ENCODE assay signal across 9 cellular contexts in the genomic region with DNA sequence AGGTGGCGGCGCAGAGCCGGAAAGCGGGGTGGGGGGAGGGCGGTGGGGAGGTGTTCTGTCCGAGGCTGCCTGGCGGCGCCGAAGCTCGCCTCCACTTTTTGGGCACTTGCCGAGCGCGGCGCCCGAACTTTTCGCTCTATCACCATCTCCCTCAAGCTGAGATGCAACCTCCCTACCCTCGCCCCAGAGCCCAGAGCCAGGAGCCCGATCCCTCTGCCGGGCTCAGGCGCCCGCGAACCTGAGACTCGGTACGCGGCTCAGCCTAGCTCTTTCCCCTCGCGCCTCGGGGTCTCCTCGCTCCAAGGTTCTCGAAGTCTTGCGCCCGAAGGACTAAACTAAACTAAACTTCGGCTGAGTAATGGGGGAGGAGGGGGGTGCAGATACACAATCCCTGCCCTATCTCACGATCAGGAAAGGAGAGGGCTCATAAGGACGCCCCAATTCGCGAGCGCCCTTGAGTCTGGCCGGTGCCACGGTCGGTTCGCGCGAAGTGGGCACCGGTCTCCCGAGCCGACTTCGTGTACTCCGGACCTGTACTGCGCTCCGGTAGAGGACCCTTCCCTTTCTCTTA. TPM values are rescaled to one million over a fixed set of nuclear protein-coding genes. Genes with fewer than 3 reads are reported as not detected.
DNase-seq lines count a peak whose midpoint lies in the region; ATAC-seq and TF ChIP-seq lines count a peak whose summit lies in the region.
"Had no signal": no experiment of that assay in that cellular context is flagged by ENCODE, and none has a peak within 500 bp of the region (broad histone marks: within the 10 kb centered on the region; RNA-seq: fewer than 3 reads in every experiment).

No MANE protein-coding gene starts in this region.

- peak overlapping the region; percentile 67 for H3K27ac Mint-ChIP-seq in endodermal cell

- peak overlapping the region; percentile 89 for H3K27ac ChIP-seq in cardiac muscle cell
- H3K27ac ChIP-seq in endodermal cell (ENCODE audit: low read depth, low read length), result peak overlapping the region; percentile 88
- no peak overlapping the region for H3K27ac ChIP-seq in MM.1S (ENCODE audit: low read length)

- peaks cover 63% of the 10 kb centered on the region for H3K27me3 Mint-ChIP-seq in endodermal cell (ENCODE audit: insufficient read depth)

- H3K4me3 Mint-ChIP-seq in endodermal cell, result peak overlapping the region; percentile 96

- H3K9ac ChIP-seq in endodermal cell (ENCODE audit: extremely low read depth, low read length, poor library complexity, severe bottlenecking) (peak overlapping the region; percentile 74), mucosa of stomach (ENCODE audit: low read length) (peak overlapping the region; percentile 43), MM.1S (ENCODE audit: low read length) (no peak overlapping the region)

- H3K4me2 ChIP-seq in MM.1S (ENCODE audit: low read depth, low read length), result no peak overlapping the region

- H3K4me1 Mint-ChIP-seq in endodermal cell, result peaks cover 35% of the 10 kb centered on the region

- H4K20me1 ChIP-seq in MM.1S (ENCODE audit: insufficient read depth, low read length), result no peaks in the 10 kb centered on the region

- H3K79me2 ChIP-seq in MM.1S (ENCODE audit: low read length), result no peaks in the 10 kb centered on the region

- TF ChIP-seq CTCF in cardiac muscle cell (IDR thresholded peaks at IDR 0.05; ENCODE audit: low read depth, low read length) (no peak), endodermal cell (conservative IDR thresholded peaks at IDR 0.05) (no peak), MM.1S (IDR thresholded peaks at IDR 0.05; ENCODE audit: low read length) (no peak)

- H3K4me3 ChIP-seq in cardiac muscle cell (peak overlapping the region; percentile 68), endodermal cell (ENCODE audit: low read length) (peak overlapping the region; percentile 99), mucosa of stomach (ENCODE audit: low read length) (no peak overlapping the region), MM.1S (ENCODE audit: low read length) (no peak overlapping the region)

- H3K9me3 Mint-ChIP-seq in endodermal cell, result no peaks in the 10 kb centered on the region

- H3K9me3 ChIP-seq in cardiac muscle cell (ENCODE audit: low read depth) (no peaks in the 10 kb centered on the region), endodermal cell (ENCODE audit: control insufficient read depth, low read length) (no peaks in the 10 kb centered on the region), mucosa of stomach (ENCODE audit: control insufficient read depth, low read length) (no peaks in the 10 kb centered on the region), MM.1S (replicated peaks; ENCODE audit: insufficient read depth, low read length) (no peaks in the 10 kb centered on the region)

- H2AFZ ChIP-seq in MM.1S (ENCODE audit: low read length), result no peak overlapping the region

- DNase-seq in cardiac muscle cell (ENCODE audit: low read depth in 1 of 2, low spot score in 1 of 2) (peak in 1 of 2 donors; percentile 55), Right ventricle myocardium superior (no peak), endodermal cell (peak; percentile 85), MM.1S (no peak), NCI-H1417 (lab: John Stamatoyannopoulos, UW) (no peak), iPS-NIHi11 (ENCODE audit: low spot score) (no peak)
- no peak for DNase-seq in stimulated activated CD4-positive, alpha-beta T cell treated with anti-CD3 and anti-CD28 coated beads, Interleukin-4, amount 100 ng/mL, for 1 hour
- DNase-seq: effector CD4-positive, alpha-beta T cell had no signal

- H3F3A ChIP-seq in MM.1S (ENCODE audit: insufficient read depth, low read length), result no peaks in the 10 kb centered on the region

- no peak for ATAC-seq in Right ventricle myocardium superior (ENCODE audit: poor library complexity)

- H3K4me1 ChIP-seq in cardiac muscle cell (ENCODE audit: low read depth) (peaks cover 39% of the 10 kb centered on the region), endodermal cell (ENCODE audit: control insufficient read depth, insufficient read depth, low read length) (peaks cover 12% of the 10 kb centered on the region), mucosa of stomach (ENCODE audit: control insufficient read depth, insufficient read depth, low read length) (peaks cover 6% of the 10 kb centered on the region), MM.1S (ENCODE audit: low read length) (no peaks in the 10 kb centered on the region)

- H3K36me3 ChIP-seq in cardiac muscle cell, result no peaks in the 10 kb centered on the region
- no peaks in the 10 kb centered on the region for H3K36me3 ChIP-seq in endodermal cell (ENCODE audit: control insufficient read depth, insufficient read depth, low read length)
- H3K36me3 ChIP-seq in mucosa of stomach (ENCODE audit: control insufficient read depth, insufficient read depth, low read length), result no peaks in the 10 kb centered on the region
- H3K36me3 ChIP-seq in MM.1S (replicated peaks; ENCODE audit: insufficient read depth, low read length), result no peaks in the 10 kb centered on the region

- intact Hi-C loops in Right ventricle myocardium superior (cut with DNase I), result no loop called here

- peaks cover 19% of the 10 kb centered on the region for H3K36me3 Mint-ChIP-seq in endodermal cell (ENCODE audit: low read depth)

- no peaks in the 10 kb centered on the region for H3K9me2 ChIP-seq in MM.1S (replicated peaks; ENCODE audit: insufficient read depth, low read length)

- H3K27me3 ChIP-seq in cardiac muscle cell (peaks cover 11% of the 10 kb centered on the region), endodermal cell (ENCODE audit: control insufficient read depth, insufficient read depth, low read length, poor library complexity, severe bottlenecking) (peaks cover 20% of the 10 kb centered on the region), mucosa of stomach (ENCODE audit: control insufficient read depth, insufficient read depth, low read length) (peaks cover 77% of the 10 kb centered on the region), MM.1S (replicated peaks; ENCODE audit: insufficient read depth, low read length) (no peaks in the 10 kb centered on the region; the same call in 1 of the 2 replicates)

- WGBS in endodermal cell (ENCODE audit: insufficient coverage in 1 of 2, insufficient read length in 1 of 2), 2 experiments, result 0% methylated on average over 49 of the region's 51 CpGs; no CpG with 5 or more reads in 1 of the 2 experiments

RNA-seq across cellular contexts. Expression of a gene that starts 1.7 kb away (rescaled TPM):
- total RNA-seq in cardiac muscle cell (7.9 and 16.7 TPM in 2 replicates), Right ventricle myocardium superior (0.46 TPM), endodermal cell (100 to 1,000 TPM; 122 to 172 TPM)
- polyA plus RNA-seq in cardiac muscle cell, result 4.2 and 5.6 TPM in 2 replicates
- polyA plus RNA-seq in endodermal cell (2013, experiment 1 of 2), result 49.8 TPM
- polyA plus RNA-seq in endodermal cell (2013, experiment 2 of 2), result 45.5 TPM

Comparison
In these comparisons a context has a peak if more than half of its experiments do, and no peak if none do; other contexts are left out.
1. H3K4me3 ChIP-seq: peak in cardiac muscle cell (single experiment) and endodermal cell (single experiment); none in mucosa of stomach (single experiment) and MM.1S (single experiment).